Comparison of ENCODE assay signal across 2 cellular contexts in the genomic region with DNA sequence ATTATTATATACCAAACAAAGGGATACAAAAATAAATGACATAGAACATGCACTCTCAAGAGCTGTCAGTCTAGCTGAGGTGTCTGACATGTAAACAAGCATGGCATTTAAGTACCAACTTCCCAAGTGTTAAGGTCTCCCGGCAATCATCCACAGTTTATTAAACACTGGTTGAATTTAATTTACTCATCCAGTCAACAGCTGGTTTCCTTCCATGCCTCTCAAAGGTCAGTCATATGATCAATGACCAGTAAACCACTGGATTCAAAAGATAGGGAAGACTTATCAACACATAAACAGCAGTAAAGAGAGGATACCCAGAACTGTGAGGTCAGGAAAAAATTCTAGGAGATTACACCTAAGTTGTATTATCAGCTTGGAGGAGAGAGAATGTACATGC.
TF ChIP-seq lines count a peak whose summit lies in the region.

No MANE protein-coding gene starts in this region.

TF ChIP-seq in A549, 52 proteins besides CTCF, POLR2A, EP300 and RAD21 (continued from another document):
- TF ChIP-seq, protein P1, sequence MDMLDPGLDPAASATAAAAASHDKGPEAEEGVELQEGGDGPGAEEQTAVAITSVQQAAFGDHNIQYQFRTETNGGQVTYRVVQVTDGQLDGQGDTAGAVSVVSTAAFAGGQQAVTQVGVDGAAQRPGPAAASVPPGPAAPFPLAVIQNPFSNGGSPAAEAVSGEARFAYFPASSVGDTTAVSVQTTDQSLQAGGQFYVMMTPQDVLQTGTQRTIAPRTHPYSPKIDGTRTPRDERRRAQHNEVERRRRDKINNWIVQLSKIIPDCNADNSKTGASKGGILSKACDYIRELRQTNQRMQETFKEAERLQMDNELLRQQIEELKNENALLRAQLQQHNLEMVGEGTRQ (IDR thresholded peaks at IDR 0.05), result no peak
- TF ChIP-seq EHMT2 (IDR thresholded peaks at IDR 0.05; ENCODE audit: low read depth), result no peak
- TF ChIP-seq, protein P2, sequence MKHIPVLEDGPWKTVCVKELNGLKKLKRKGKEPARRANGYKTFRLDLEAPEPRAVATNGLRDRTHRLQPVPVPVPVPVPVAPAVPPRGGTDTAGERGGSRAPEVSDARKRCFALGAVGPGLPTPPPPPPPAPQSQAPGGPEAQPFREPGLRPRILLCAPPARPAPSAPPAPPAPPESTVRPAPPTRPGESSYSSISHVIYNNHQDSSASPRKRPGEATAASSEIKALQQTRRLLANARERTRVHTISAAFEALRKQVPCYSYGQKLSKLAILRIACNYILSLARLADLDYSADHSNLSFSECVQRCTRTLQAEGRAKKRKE (CRISPR knock-in tag; IDR thresholded peaks at IDR 0.05; ENCODE audit: low read depth), result no peak

TF ChIP-seq in WTC11, 78 proteins besides CTCF, POLR2A, EP300 and RAD21:
- TF ChIP-seq, protein P3, sequence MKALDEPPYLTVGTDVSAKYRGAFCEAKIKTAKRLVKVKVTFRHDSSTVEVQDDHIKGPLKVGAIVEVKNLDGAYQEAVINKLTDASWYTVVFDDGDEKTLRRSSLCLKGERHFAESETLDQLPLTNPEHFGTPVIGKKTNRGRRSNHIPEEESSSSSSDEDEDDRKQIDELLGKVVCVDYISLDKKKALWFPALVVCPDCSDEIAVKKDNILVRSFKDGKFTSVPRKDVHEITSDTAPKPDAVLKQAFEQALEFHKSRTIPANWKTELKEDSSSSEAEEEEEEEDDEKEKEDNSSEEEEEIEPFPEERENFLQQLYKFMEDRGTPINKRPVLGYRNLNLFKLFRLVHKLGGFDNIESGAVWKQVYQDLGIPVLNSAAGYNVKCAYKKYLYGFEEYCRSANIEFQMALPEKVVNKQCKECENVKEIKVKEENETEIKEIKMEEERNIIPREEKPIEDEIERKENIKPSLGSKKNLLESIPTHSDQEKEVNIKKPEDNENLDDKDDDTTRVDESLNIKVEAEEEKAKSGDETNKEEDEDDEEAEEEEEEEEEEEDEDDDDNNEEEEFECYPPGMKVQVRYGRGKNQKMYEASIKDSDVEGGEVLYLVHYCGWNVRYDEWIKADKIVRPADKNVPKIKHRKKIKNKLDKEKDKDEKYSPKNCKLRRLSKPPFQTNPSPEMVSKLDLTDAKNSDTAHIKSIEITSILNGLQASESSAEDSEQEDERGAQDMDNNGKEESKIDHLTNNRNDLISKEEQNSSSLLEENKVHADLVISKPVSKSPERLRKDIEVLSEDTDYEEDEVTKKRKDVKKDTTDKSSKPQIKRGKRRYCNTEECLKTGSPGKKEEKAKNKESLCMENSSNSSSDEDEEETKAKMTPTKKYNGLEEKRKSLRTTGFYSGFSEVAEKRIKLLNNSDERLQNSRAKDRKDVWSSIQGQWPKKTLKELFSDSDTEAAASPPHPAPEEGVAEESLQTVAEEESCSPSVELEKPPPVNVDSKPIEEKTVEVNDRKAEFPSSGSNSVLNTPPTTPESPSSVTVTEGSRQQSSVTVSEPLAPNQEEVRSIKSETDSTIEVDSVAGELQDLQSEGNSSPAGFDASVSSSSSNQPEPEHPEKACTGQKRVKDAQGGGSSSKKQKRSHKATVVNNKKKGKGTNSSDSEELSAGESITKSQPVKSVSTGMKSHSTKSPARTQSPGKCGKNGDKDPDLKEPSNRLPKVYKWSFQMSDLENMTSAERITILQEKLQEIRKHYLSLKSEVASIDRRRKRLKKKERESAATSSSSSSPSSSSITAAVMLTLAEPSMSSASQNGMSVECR (CRISPR knock-in tag; IDR thresholded peaks at IDR 0.05; ENCODE audit: borderline replicate concordance), result no peak
- TF ChIP-seq ZNF671 (CRISPR knock-in tag; IDR thresholded peaks at IDR 0.05), result no peak
- TF ChIP-seq, protein P4, sequence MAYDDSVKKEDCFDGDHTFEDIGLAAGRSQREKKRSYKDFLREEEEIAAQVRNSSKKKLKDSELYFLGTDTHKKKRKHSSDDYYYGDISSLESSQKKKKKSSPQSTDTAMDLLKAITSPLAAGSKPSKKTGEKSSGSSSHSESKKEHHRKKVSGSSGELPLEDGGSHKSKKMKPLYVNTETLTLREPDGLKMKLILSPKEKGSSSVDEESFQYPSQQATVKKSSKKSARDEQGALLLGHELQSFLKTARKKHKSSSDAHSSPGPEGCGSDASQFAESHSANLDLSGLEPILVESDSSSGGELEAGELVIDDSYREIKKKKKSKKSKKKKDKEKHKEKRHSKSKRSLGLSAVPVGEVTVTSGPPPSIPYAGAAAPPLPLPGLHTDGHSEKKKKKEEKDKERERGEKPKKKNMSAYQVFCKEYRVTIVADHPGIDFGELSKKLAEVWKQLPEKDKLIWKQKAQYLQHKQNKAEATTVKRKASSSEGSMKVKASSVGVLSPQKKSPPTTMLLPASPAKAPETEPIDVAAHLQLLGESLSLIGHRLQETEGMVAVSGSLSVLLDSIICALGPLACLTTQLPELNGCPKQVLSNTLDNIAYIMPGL (CRISPR knock-in tag; IDR thresholded peaks at IDR 0.05), result no peak
- no peak for TF ChIP-seq PRRX2 (CRISPR knock-in tag; IDR thresholded peaks at IDR 0.05)
- no peak for TF ChIP-seq ZNF121 (CRISPR knock-in tag; IDR thresholded peaks at IDR 0.05)
- no peak for TF ChIP-seq FOXJ3 (CRISPR knock-in tag; IDR thresholded peaks at IDR 0.05; ENCODE audit: borderline replicate concordance)
- TF ChIP-seq MYBL2 (CRISPR knock-in tag; IDR thresholded peaks at IDR 0.05), result no peak
- TF ChIP-seq TEAD1 (CRISPR knock-in tag; IDR thresholded peaks at IDR 0.05), result no peak
- TF ChIP-seq SOX15 (CRISPR knock-in tag; IDR thresholded peaks at IDR 0.05), result no peak
- TF ChIP-seq, protein P5, sequence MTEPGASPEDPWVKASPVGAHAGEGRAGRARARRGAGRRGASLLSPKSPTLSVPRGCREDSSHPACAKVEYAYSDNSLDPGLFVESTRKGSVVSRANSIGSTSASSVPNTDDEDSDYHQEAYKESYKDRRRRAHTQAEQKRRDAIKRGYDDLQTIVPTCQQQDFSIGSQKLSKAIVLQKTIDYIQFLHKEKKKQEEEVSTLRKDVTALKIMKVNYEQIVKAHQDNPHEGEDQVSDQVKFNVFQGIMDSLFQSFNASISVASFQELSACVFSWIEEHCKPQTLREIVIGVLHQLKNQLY (CRISPR knock-in tag; IDR thresholded peaks at IDR 0.05), result no peak
- no peak for TF ChIP-seq CREM (CRISPR knock-in tag; IDR thresholded peaks at IDR 0.05)
- TF ChIP-seq SMAD3 (CRISPR knock-in tag; IDR thresholded peaks at IDR 0.05; ENCODE audit: borderline replicate concordance), result no peak
